ENCODE assay signal across 13 cellular contexts in genomic region chr13:113929628-113930615, GRCh38. TPM values are rescaled to one million over a fixed set of nuclear protein-coding genes. Genes with fewer than 3 reads are reported as not detected.
A peak's percentile ranks its signal among the peaks of the same experiment; 100 is the strongest.
DNase-seq lines count a peak whose midpoint lies in the region; ATAC-seq and TF ChIP-seq lines count a peak whose summit lies in the region.
"Had no signal": no experiment of that assay in that cellular context is flagged by ENCODE, and none has a peak within 500 bp of the region (broad histone marks: within the 10 kb centered on the region; RNA-seq: fewer than 3 reads in every experiment).

No MANE protein-coding gene starts in this region.

- no peak for TF ChIP-seq EP300 in esophagus muscularis mucosa (IDR thresholded peaks at IDR 0.05)

- H3K27ac ChIP-seq in esophagus muscularis mucosa (replicated peaks in 1 of 4) = peak overlapping the region; percentile 67 to 79 (median 72)

- H3K36me3 ChIP-seq in esophagus muscularis mucosa = no peaks in the 10 kb centered on the region
- H3K36me3 ChIP-seq: BE2C, thyroid gland had no signal

- H3K4me3 Mint-ChIP-seq in HFFc6 = peak overlapping the region; percentile 76; the same call in 1 of the 2 replicates
- H3K4me3 Mint-ChIP-seq in osteocyte (ENCODE audit: unreplicated experiment) = no peak overlapping the region
- no peak overlapping the region for H3K4me3 Mint-ChIP-seq in stimulated activated effector memory CD8-positive, alpha-beta T cell treated with anti-CD3 and anti-CD28 coated beads, Interleukin-12 subunit alpha, Interleukin-12 subunit beta, amount 100 ng/mL, for 72 hours
- no peak overlapping the region for H3K4me3 Mint-ChIP-seq in activated CD4-positive, alpha-beta memory T cell treated with anti-CD3 and anti-CD28 coated beads for 36 hours
- H3K4me3 Mint-ChIP-seq: memory B cell had no signal

- CTCF ChIA-PET in activated CD4-positive, alpha-beta memory T cell treated with anti-CD3 and anti-CD28 coated beads for 36 hours (lab: Charles Lee) = no interaction called here

- no peaks in the 10 kb centered on the region for H3K9me3 ChIP-seq in esophagus muscularis mucosa
- H3K9me3 ChIP-seq: BE2C, thyroid gland had no signal

- intact Hi-C loops in esophagus muscularis mucosa (cut with DNase I) = no loop called here
- intact Hi-C loops in activated CD4-positive, alpha-beta memory T cell treated with anti-CD3 and anti-CD28 coated beads for 36 hours (cut with micrococcal nuclease) = no loop called here

- TF ChIP-seq CTCF in AG09309 (IDR thresholded peaks at IDR 0.05; ENCODE audit: control insufficient read depth, insufficient read depth, low read depth, low read length, missing control alignments) (peak; percentile 5), HFFc6 (IDR thresholded peaks at IDR 0.05) (peak; percentile 29; the same call in 1 of the 2 replicates), esophagus muscularis mucosa (IDR thresholded peaks at IDR 0.05) (no peak), osteocyte (IDR thresholded peaks at IDR 0.05) (no peak)

- peaks cover 40% of the 10 kb centered on the region for H3K36me3 Mint-ChIP-seq in HFFc6 (ENCODE audit: low read depth)
- H3K36me3 Mint-ChIP-seq in osteocyte (ENCODE audit: unreplicated experiment) = no peaks in the 10 kb centered on the region
- no peaks in the 10 kb centered on the region for H3K36me3 Mint-ChIP-seq in stimulated activated effector memory CD8-positive, alpha-beta T cell treated with anti-CD3 and anti-CD28 coated beads, Interleukin-12 subunit alpha, Interleukin-12 subunit beta, amount 100 ng/mL, for 72 hours
- no peaks in the 10 kb centered on the region for H3K36me3 Mint-ChIP-seq in activated CD4-positive, alpha-beta memory T cell treated with anti-CD3 and anti-CD28 coated beads for 36 hours
- H3K36me3 Mint-ChIP-seq: memory B cell had no signal

- POLR2A ChIA-PET in activated CD4-positive, alpha-beta memory T cell treated with anti-CD3 and anti-CD28 coated beads for 36 hours (lab: Charles Lee) = no interaction called here

- H3K27me3 Mint-ChIP-seq in HFFc6 (ENCODE audit: insufficient read depth) (peaks cover 6% of the 10 kb centered on the region), osteocyte (ENCODE audit: unreplicated experiment) (no peaks in the 10 kb centered on the region)
- H3K27me3 Mint-ChIP-seq in activated CD4-positive, alpha-beta memory T cell treated with anti-CD3 and anti-CD28 coated beads for 36 hours = peaks cover 15% of the 10 kb centered on the region

- 86% methylated on average over 19 of the region's 38 CpGs for WGBS in esophagus muscularis mucosa

- peaks cover 27 to 46% (median 39%) of the 10 kb centered on the region in 4 donors for H3K4me1 ChIP-seq in esophagus muscularis mucosa
- H3K4me1 ChIP-seq: BE2C had no signal

- no peaks in the 10 kb centered on the region for H3K27me3 ChIP-seq in esophagus muscularis mucosa
- H3K27me3 ChIP-seq: BE2C, thyroid gland had no signal

- H3K9me3 Mint-ChIP-seq in HFFc6 (peaks cover 4% of the 10 kb centered on the region; the same call in 1 of the 2 replicates), osteocyte (ENCODE audit: unreplicated experiment) (peaks cover 4% of the 10 kb centered on the region)
- no peaks in the 10 kb centered on the region for H3K9me3 Mint-ChIP-seq in stimulated activated effector memory CD8-positive, alpha-beta T cell treated with anti-CD3 and anti-CD28 coated beads, Interleukin-12 subunit alpha, Interleukin-12 subunit beta, amount 100 ng/mL, for 72 hours
- no peaks in the 10 kb centered on the region for H3K9me3 Mint-ChIP-seq in activated CD4-positive, alpha-beta memory T cell treated with anti-CD3 and anti-CD28 coated beads for 36 hours
- H3K9me3 Mint-ChIP-seq: memory B cell had no signal

- H3K4me1 Mint-ChIP-seq in HFFc6 (ENCODE audit: low read depth) = peaks cover 54% of the 10 kb centered on the region
- peaks cover 2% of the 10 kb centered on the region for H3K4me1 Mint-ChIP-seq in osteocyte (ENCODE audit: unreplicated experiment)
- H3K4me1 Mint-ChIP-seq in stimulated activated effector memory CD8-positive, alpha-beta T cell treated with anti-CD3 and anti-CD28 coated beads, Interleukin-12 subunit alpha, Interleukin-12 subunit beta, amount 100 ng/mL, for 72 hours = no peaks in the 10 kb centered on the region
- peaks cover 10% of the 10 kb centered on the region for H3K4me1 Mint-ChIP-seq in activated CD4-positive, alpha-beta memory T cell treated with anti-CD3 and anti-CD28 coated beads for 36 hours (ENCODE audit: low read depth)
- H3K4me1 Mint-ChIP-seq: memory B cell had no signal

- H3K4me3 ChIP-seq in AG09309 (ENCODE audit: control insufficient read depth, low read depth, low read length) (no peak overlapping the region), esophagus muscularis mucosa (no peak overlapping the region)
- H3K4me3 ChIP-seq: thyroid gland had no signal

- ATAC-seq in stimulated activated effector memory CD8-positive, alpha-beta T cell treated with anti-CD3 and anti-CD28 coated beads, Interleukin-12 subunit alpha, Interleukin-12 subunit beta, amount 100 ng/mL, for 72 hours = no peak

- DNase-seq in AG09309 (ENCODE audit: low read depth) = no peak
- no peak for DNase-seq in HFFc6
- no peak for DNase-seq in esophagus muscularis mucosa (ENCODE audit: extremely low spot score)
- DNase-seq in osteocyte (ENCODE audit: extremely low spot score, unreplicated experiment) = peak; percentile 78
- no peak for DNase-seq in NCI-H226
- DNase-seq in stimulated activated effector memory CD8-positive, alpha-beta T cell treated with anti-CD3 and anti-CD28 coated beads, Interleukin-12 subunit alpha, Interleukin-12 subunit beta, amount 100 ng/mL, for 72 hours (ENCODE audit: low spot score in 2 of 2) = no peak
- DNase-seq in cortex of kidney (lab: John Stamatoyannopoulos, UW) = no peak
- no peak for DNase-seq in activated CD4-positive, alpha-beta memory T cell treated with anti-CD3 and anti-CD28 coated beads for 36 hours
- DNase-seq: BE2C, NCI-H2227 treated with DMSO at 0.1 percent for 48 hours, occipital lobe, thyroid gland had no signal

- TF ChIP-seq POLR2A in esophagus muscularis mucosa (IDR thresholded peaks at IDR 0.05; ENCODE audit: low read depth) = no peak

- peak overlapping the region; percentile 95 for H3K27ac Mint-ChIP-seq in HFFc6
- no peak overlapping the region for H3K27ac Mint-ChIP-seq in osteocyte (ENCODE audit: unreplicated experiment)
- H3K27ac Mint-ChIP-seq in stimulated activated effector memory CD8-positive, alpha-beta T cell treated with anti-CD3 and anti-CD28 coated beads, Interleukin-12 subunit alpha, Interleukin-12 subunit beta, amount 100 ng/mL, for 72 hours = no peak overlapping the region
- no peak overlapping the region for H3K27ac Mint-ChIP-seq in activated CD4-positive, alpha-beta memory T cell treated with anti-CD3 and anti-CD28 coated beads for 36 hours
- H3K27ac Mint-ChIP-seq: memory B cell had no signal

RNA-seq across cellular contexts. Expression of gene C13orf46, which starts 44.0 kb away (rescaled TPM):
- total RNA-seq in HFFc6 (2021; fragmentation: NEBNext Ultra II Directional; extraction: Animal tissue kit (Norgen Biotek cat#: 25700)) = 1 to 10 TPM; 1.4 to 2.5 (median 2.0) TPM
- total RNA-seq in esophagus muscularis mucosa (1 to 10 TPM in 2 of 4 donors, under 1 TPM in 2; 0.17 to 2.1 (median 0.89) TPM), osteocyte (2.4 and 2.9 TPM in 2 replicates)
- 1 to 10 TPM; 1.5 to 1.8 TPM for total RNA-seq in activated CD4-positive, alpha-beta memory T cell treated with anti-CD3 and anti-CD28 coated beads for 36 hours

Comparison
In these comparisons a context has a peak if more than half of its experiments do, and no peak if none do; other contexts are left out.
1. CTCF ChIP-seq: peak in AG09309 (single experiment) and HFFc6 (single experiment); none in esophagus muscularis mucosa (0 of 3) and osteocyte (single experiment).